ENCODE assay signal across 25 cellular contexts in the genomic region with DNA sequence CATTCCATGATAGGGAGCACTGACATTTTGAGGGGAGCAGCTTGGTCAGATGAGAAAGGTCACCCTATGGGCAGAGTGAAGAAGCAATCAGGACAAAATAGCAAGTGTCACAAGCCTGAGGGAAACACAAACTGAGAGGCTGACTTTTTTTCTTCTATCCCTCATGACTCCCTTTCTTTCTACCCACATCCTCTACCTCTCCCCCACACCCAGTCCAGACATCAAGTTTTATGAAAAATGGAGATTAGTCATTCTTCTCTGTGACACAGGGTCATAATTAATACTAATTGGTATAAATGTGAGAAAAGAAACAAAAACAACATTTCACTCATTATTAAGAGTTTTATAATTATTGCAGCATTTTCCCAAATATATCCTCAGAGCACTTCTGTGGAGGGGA.
"Had no signal": no experiment of that assay in that cellular context is flagged by ENCODE, and none has a peak within 500 bp of the region (broad histone marks: within the 10 kb centered on the region; RNA-seq: fewer than 3 reads in every experiment).

No MANE protein-coding gene starts in this region.

- H3K27ac ChIP-seq: brain microvascular endothelial cell, gastroesophageal sphincter, hepatocyte, right atrium auricular region, uterus had no signal

- H3K36me3 Mint-ChIP-seq: activated CD4-positive, alpha-beta memory T cell treated with anti-CD3 and anti-CD28 coated beads for 36 hours; natural killer cell treated with Interleukin-12 subunit alpha and Interleukin-12 subunit beta and Interleukin-15 and Interleukin-18, amount 100 ng/mL, for 72 hours; type B pancreatic cell had no signal

- H3K4me1 Mint-ChIP-seq: activated B cell treated with CpG ODN at 0.5 μM for 24 hours had no signal

- DNase-seq: activated B cell treated with CpG ODN at 0.5 μM for 24 hours; activated CD4-positive, alpha-beta memory T cell treated with anti-CD3 and anti-CD28 coated beads for 36 hours; activated CD4-positive, alpha-beta T cell treated with anti-CD3 and anti-CD28 coated beads for 48 hours; activated naive CD4-positive, alpha-beta T cell; activated naive CD8-positive, alpha-beta T cell treated with anti-CD3 and anti-CD28 coated beads, Interleukin-2, amount 10 ng/mL, durations not matched to agents 7 days and 5 days; activated T-cell treated with anti-CD3 and anti-CD28 coated beads, Interleukin-2, amount 50 U/mL, for 48 hours; amniotic stem cell; brain microvascular endothelial cell; cortex of kidney; effector memory CD8-positive, alpha-beta T cell; erythroblast; left cardiac atrium; left ventricle myocardium superior; mucosa of descending colon; stimulated activated CD4-positive, alpha-beta T cell treated with anti-CD3 and anti-CD28 coated beads, Interleukin-15, amount 100 ng/mL, for 24 hours; stimulated activated CD4-positive, alpha-beta T cell treated with anti-CD3 and anti-CD28 coated beads, Interleukin-2, amount 100 ng/mL, for 24 hours; stimulated activated naive CD4-positive, alpha-beta T cell treated with Interleukin-2 at 50 U/mL for 16 hours; T-helper 17 cell; T1000; uterus had no signal

- H2AFZ ChIP-seq: hepatocyte had no signal

- H3K79me2 ChIP-seq: hepatocyte had no signal

- ATAC-seq: effector memory CD8-positive, alpha-beta T cell; gastroesophageal sphincter; left cardiac atrium; left ventricle myocardium superior; mucosa of descending colon; natural killer cell treated with Interleukin-12 subunit alpha and Interleukin-12 subunit beta and Interleukin-15 and Interleukin-18, amount 100 ng/mL, for 72 hours; T-helper 17 cell had no signal

- H3K4me1 ChIP-seq: gastroesophageal sphincter, right atrium auricular region, uterus had no signal

- H3K36me3 ChIP-seq: brain microvascular endothelial cell, gastroesophageal sphincter, right atrium auricular region, uterus had no signal

- H3K4me2 ChIP-seq: hepatocyte had no signal

- H3K4me3 ChIP-seq: gastroesophageal sphincter, hepatocyte, mucosa of descending colon, right atrium auricular region, uterus had no signal

- H3K27ac Mint-ChIP-seq: activated B cell treated with CpG ODN at 0.5 μM for 24 hours; activated CD4-positive, alpha-beta memory T cell treated with anti-CD3 and anti-CD28 coated beads for 36 hours; activated naive CD8-positive, alpha-beta T cell treated with anti-CD3 and anti-CD28 coated beads, Interleukin-2, amount 10 ng/mL, durations not matched to agents 7 days and 5 days; effector memory CD8-positive, alpha-beta T cell; natural killer cell treated with Interleukin-12 subunit alpha and Interleukin-12 subunit beta and Interleukin-15 and Interleukin-18, amount 100 ng/mL, for 72 hours; T-helper 17 cell; type B pancreatic cell had no signal

- H3K4me3 Mint-ChIP-seq: activated B cell treated with CpG ODN at 0.5 μM for 24 hours; activated CD4-positive, alpha-beta memory T cell treated with anti-CD3 and anti-CD28 coated beads for 36 hours; activated naive CD8-positive, alpha-beta T cell treated with anti-CD3 and anti-CD28 coated beads, Interleukin-2, amount 10 ng/mL, durations not matched to agents 7 days and 5 days; effector memory CD8-positive, alpha-beta T cell; natural killer cell treated with Interleukin-12 subunit alpha and Interleukin-12 subunit beta and Interleukin-15 and Interleukin-18, amount 100 ng/mL, for 72 hours; T-helper 17 cell; type B pancreatic cell had no signal

- H3K9me3 Mint-ChIP-seq: activated B cell treated with CpG ODN at 0.5 μM for 24 hours; activated CD4-positive, alpha-beta memory T cell treated with anti-CD3 and anti-CD28 coated beads for 36 hours; activated naive CD8-positive, alpha-beta T cell treated with anti-CD3 and anti-CD28 coated beads, Interleukin-2, amount 10 ng/mL, durations not matched to agents 7 days and 5 days; effector memory CD8-positive, alpha-beta T cell; natural killer cell treated with Interleukin-12 subunit alpha and Interleukin-12 subunit beta and Interleukin-15 and Interleukin-18, amount 100 ng/mL, for 72 hours; type B pancreatic cell had no signal

- H3K9me3 ChIP-seq: gastroesophageal sphincter, mucosa of descending colon, right atrium auricular region, uterus had no signal

- H3K27me3 ChIP-seq: brain microvascular endothelial cell, gastroesophageal sphincter, hepatocyte, right atrium auricular region, uterus had no signal
